ENCODE assay signal across 8 cellular contexts in the genomic region with DNA sequence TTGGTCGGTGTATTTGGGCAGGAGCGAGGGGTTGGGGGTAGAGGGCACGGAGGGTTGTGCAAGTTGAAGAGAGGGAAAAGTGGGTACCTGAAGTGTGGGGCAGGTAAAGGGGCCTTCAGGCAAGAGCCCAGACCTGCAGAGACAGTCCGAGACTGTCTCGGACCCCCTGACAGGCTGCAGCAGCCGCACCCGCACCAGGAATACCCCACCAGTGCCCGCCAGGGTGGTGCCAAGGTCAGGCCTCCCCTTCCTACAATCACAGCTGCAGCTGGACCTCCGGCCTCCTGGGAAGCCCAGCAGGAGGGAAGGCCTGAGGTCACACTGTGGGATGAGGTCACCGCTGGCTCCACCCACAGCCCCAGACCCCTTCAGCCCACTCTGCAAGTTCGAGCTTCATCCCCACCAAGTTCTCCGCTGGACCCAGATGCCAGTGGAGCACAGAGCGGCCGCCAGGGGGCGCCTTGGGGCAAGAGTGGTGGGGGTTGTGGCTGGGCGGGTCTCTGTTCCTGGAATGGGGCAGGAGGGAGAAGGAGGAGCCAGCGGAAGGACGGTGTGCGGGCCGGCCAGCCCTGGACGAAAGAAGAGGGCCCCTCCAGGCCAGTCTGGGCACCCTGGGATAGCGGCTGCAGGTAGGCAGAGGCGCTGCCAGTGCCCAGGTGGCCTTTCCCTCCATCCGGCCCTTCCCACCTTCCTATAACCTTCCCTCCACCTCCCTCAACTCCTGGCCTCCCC. TPM values are rescaled to one million over a fixed set of nuclear protein-coding genes. Genes with fewer than 3 reads are reported as not detected.
DNase-seq lines count a peak whose midpoint lies in the region; ATAC-seq, FAIRE-seq and TF ChIP-seq lines count a peak whose summit lies in the region.

A gene (plus strand): TSS at position 539 of the 732 bp plus-strand sequence. CDS start 452 bp downstream, outside the sequence.

- peaks cover 3% of the 10 kb centered on the region for H3K4me1 Mint-ChIP-seq in T-helper 2 cell treated with Interferon-gamma antibody and Interleukin-4, amounts not matched to agents 5 μg/mL and 100 μg/mL, for 36 hours (ENCODE audit: low read depth)

- no peaks in the 10 kb centered on the region for H3K9me3 Mint-ChIP-seq in T-helper 2 cell treated with Interferon-gamma antibody and Interleukin-4, amounts not matched to agents 5 μg/mL and 100 μg/mL, for 36 hours

- no peaks in the 10 kb centered on the region for H3K27me3 Mint-ChIP-seq in T-helper 2 cell treated with Interferon-gamma antibody and Interleukin-4, amounts not matched to agents 5 μg/mL and 100 μg/mL, for 36 hours (ENCODE audit: low read depth)

- DNase-seq in GM18507 (ENCODE audit: extremely low spot score, insufficient read length, low read depth): peak; percentile 78
- DNase-seq in NCI-H1092 treated with DMSO at 0.1 percent for 48 hours (lab: John Stamatoyannopoulos, UW): peak; percentile 29
- DNase-seq in T-helper 2 cell treated with Interferon-gamma antibody and Interleukin-4, amounts not matched to agents 5 μg/mL and 100 μg/mL, for 36 hours (ENCODE audit: low spot score): peak; percentile 72
- peak; percentile 69 to 95 for DNase-seq in ascending aorta (ENCODE audit: low spot score in 2 of 2)
- peak; percentile 63 to 72 for DNase-seq in hippocampal formation (lab: John Stamatoyannopoulos, UW)
- no peak for DNase-seq in retinal pigment epithelial cell (ENCODE audit: low read depth)
- peak; percentile 94 to 98 for DNase-seq in aorta

- H3K36me3 Mint-ChIP-seq in T-helper 2 cell treated with Interferon-gamma antibody and Interleukin-4, amounts not matched to agents 5 μg/mL and 100 μg/mL, for 36 hours (ENCODE audit: low read depth): peaks cover 20% of the 10 kb centered on the region

- H3K27me3 ChIP-seq in ascending aorta (no peaks in the 10 kb centered on the region), aorta (ENCODE audit: control insufficient read depth in 1 of 2, insufficient read depth in 2 of 2, low read length in 1 of 2) (no peaks in the 10 kb centered on the region)

- intact Hi-C loops in ascending aorta (cut with DNase I): loop anchor here (1.0 kb wide), 4 partner anchors 48 to 883 kb away; a partner anchor contains a TSS
- intact Hi-C loops in aorta (cut with DNase I): loop anchor here (1.0 to 10.0 kb wide), 7 partner anchors 52 to 882 kb away; a partner anchor contains a TSS

- H3K4me3 Mint-ChIP-seq in T-helper 2 cell treated with Interferon-gamma antibody and Interleukin-4, amounts not matched to agents 5 μg/mL and 100 μg/mL, for 36 hours: peak within 1 kb of the TSS; percentile 5

- peak within 1 kb of the TSS; percentile 43 to 59 for H3K4me3 ChIP-seq in ascending aorta
- peak within 1 kb of the TSS; percentile 47 for H3K4me3 ChIP-seq in retinal pigment epithelial cell (ENCODE audit: low read length)
- peak within 1 kb of the TSS in 1 of 2 donors; percentile 18 for H3K4me3 ChIP-seq in aorta (ENCODE audit: low read length in 2 of 2)

- FAIRE-seq in A204.1 (lab: Jason Lieb, UNC) (peak; percentile 58), GM18507 (lab: Jason Lieb, UNC) (peak; percentile 38)

- 25 to 36% methylated on average over 16 to 24 of the region's 24 CpGs for WGBS in aorta, 2 donors

- ATAC-seq in aorta (ENCODE audit: low FRiP score): peak; percentile 94

- H3K4me1 ChIP-seq in ascending aorta (peaks cover 3 to 11% of the 10 kb centered on the region in 2 donors), aorta (ENCODE audit: control insufficient read depth in 1 of 2, insufficient read depth in 2 of 2, low read length in 2 of 2) (no peaks in the 10 kb centered on the region)

- H3K9me3 ChIP-seq in ascending aorta (no peaks in the 10 kb centered on the region), aorta (ENCODE audit: control insufficient read depth, low read length) (no peaks in the 10 kb centered on the region)

- peak within 1 kb of the TSS; percentile 41 for H3K27ac Mint-ChIP-seq in T-helper 2 cell treated with Interferon-gamma antibody and Interleukin-4, amounts not matched to agents 5 μg/mL and 100 μg/mL, for 36 hours

- H3K36me3 ChIP-seq in ascending aorta: peaks cover 26 to 45% of the 10 kb centered on the region in 2 donors
- H3K36me3 ChIP-seq in aorta (ENCODE audit: control insufficient read depth in 1 of 2, insufficient read depth in 2 of 2, low read length in 1 of 2): peaks cover 0 to 4% of the 10 kb centered on the region in 2 donors

- H3K27ac ChIP-seq in ascending aorta: peak within 1 kb of the TSS; percentile 14 to 50
- H3K27ac ChIP-seq in aorta (ENCODE audit: low read depth in 1 of 2, low read length in 2 of 2): no peak within 1 kb of the TSS

- TF ChIP-seq CTCF in ascending aorta (IDR thresholded peaks at IDR 0.05) (peak; percentile 94 to 95 (median 95)), retinal pigment epithelial cell (conservative IDR thresholded peaks at IDR 0.05; ENCODE audit: low read depth, low read length) (peak; percentile 94)

RNA-seq across cellular contexts. Expression of the gene that starts here (rescaled TPM):
- total RNA-seq in ascending aorta (35.2 TPM), aorta (10 to 100 TPM; 13.6 to 31.3 TPM)
- polyA plus RNA-seq in aorta: 10 to 100 TPM in 1 of 2 donors, 1 to 10 TPM in 1; 8.6 to 10.4 TPM

Comparison
In these comparisons a context has a peak if more than half of its experiments do, and no peak if none do; other contexts are left out.
1. H3K27ac ChIP-seq: peak in ascending aorta (2 of 2); none in aorta (0 of 2).